In the genomic region with DNA sequence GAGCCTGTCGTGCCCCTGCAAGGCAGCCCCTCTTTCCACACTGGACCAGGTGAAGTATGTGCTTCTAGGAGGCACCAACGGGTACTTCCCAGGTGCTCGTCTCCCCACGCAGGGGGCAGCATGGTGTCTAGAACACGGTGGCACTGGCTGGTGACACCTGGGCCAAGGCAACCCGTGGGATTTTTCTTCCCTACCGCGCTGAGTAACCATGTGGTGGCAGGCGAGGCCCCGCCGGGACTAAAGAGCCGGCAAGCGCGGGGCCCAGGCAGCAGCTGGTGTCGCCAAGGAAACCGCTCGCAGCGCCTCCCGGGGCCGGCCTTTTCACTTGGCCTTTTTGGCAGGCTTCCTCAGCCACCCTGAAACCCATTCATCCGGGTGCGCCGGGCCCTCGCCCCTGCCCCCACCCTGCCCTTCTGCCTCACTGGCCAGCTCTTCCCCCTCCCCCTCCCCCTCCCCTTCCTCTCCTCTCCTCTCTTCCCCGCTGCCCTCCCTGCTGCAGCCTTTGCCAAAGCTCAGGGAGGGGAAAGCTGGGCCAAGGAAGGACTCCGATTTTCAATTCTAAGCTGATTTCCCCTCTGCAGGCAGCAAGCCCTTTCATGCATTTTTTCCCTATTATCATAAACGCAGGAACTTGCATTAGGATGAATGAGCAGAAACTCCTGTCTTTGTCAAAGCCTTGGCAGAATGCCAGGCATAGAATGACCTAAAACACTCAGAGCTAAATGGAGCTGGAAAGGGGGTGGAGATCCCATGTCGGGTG, we compare ENCODE assay signal across 8 cellular contexts.
A peak's percentile ranks its signal among the peaks of the same experiment; 100 is the strongest.
DNase-seq lines count a peak whose midpoint lies in the region; ATAC-seq, FAIRE-seq and TF ChIP-seq lines count a peak whose summit lies in the region.

No MANE protein-coding gene starts in this region.

- H3K36me3 ChIP-seq in GM06990 (ENCODE audit: control insufficient read depth, insufficient read depth, low read length), result no peaks in the 10 kb centered on the region
- no peaks in the 10 kb centered on the region for H3K36me3 ChIP-seq in adipocyte (ENCODE audit: control insufficient read depth, insufficient read depth, low read length, severe bottlenecking)
- H3K36me3 ChIP-seq in heart left ventricle, result no peaks in the 10 kb centered on the region
- no peaks in the 10 kb centered on the region for H3K36me3 ChIP-seq in prostate gland

- TF ChIP-seq CTCF in GM06990 (IDR thresholded peaks at IDR 0.05; ENCODE audit: insufficient read depth, low read length, poor library complexity, severe bottlenecking), result peak; percentile 73
- peak; percentile 32 to 78 (median 58) for TF ChIP-seq CTCF in heart left ventricle (IDR thresholded peaks at IDR 0.05)
- peak; percentile 54 to 87 (median 76) for TF ChIP-seq CTCF in prostate gland (IDR thresholded peaks at IDR 0.05)

- H3K4me1 ChIP-seq in adipocyte (ENCODE audit: control insufficient read depth, insufficient read depth, low read length), result peaks cover 41% of the 10 kb centered on the region
- peaks cover 5 to 50% (median 38%) of the 10 kb centered on the region in 12 donors for H3K4me1 ChIP-seq in heart left ventricle
- H3K4me1 ChIP-seq in prostate gland (replicated peaks), result peaks cover 23% of the 10 kb centered on the region

- peak overlapping the region; percentile 76 for H3K9ac ChIP-seq in adipocyte (ENCODE audit: low read length)

- WGBS in heart left ventricle, 4 donors, result 1 to 3% (median 2%) methylated on average over 16 to 28 of the region's 28 CpGs
- WGBS in prostate gland, result 3% methylated on average over 27 of the region's 28 CpGs

- H3K27me3 ChIP-seq in GM06990 (replicated peaks; ENCODE audit: control insufficient read depth, insufficient read depth, low read length) (no peaks in the 10 kb centered on the region), adipocyte (replicated peaks; ENCODE audit: control insufficient read depth, insufficient read depth, low read length) (no peaks in the 10 kb centered on the region), heart left ventricle (no peaks in the 10 kb centered on the region), prostate gland (replicated peaks; ENCODE audit: insufficient read depth) (no peaks in the 10 kb centered on the region)

- H3K4me3 ChIP-seq in GM06990 (replicated peaks; ENCODE audit: low read depth, low read length) (no peak overlapping the region), adipocyte (ENCODE audit: low read length) (peak overlapping the region; percentile 54), heart left ventricle (peak overlapping the region in 9 of 12 donors; percentile 0 to 29 (median 14)), prostate gland (no peak overlapping the region)

- no peaks in the 10 kb centered on the region for H3K9me3 ChIP-seq in adipocyte (ENCODE audit: control insufficient read depth, low read length)
- H3K9me3 ChIP-seq in heart left ventricle, result no peaks in the 10 kb centered on the region
- H3K9me3 ChIP-seq in prostate gland, result no peaks in the 10 kb centered on the region

- ATAC-seq in HG02588 (IDR thresholded peaks at IDR 0.05; ENCODE audit: unreplicated experiment) (peak; percentile 88), heart left ventricle (peak; percentile 85 to 94 (median 94))

- TF ChIP-seq POLR2A in heart left ventricle (IDR thresholded peaks at IDR 0.05) (no peak), prostate gland (IDR thresholded peaks at IDR 0.05) (no peak)

- peak; percentile 74 for FAIRE-seq in urothelium cell line (lab: Jason Lieb, UNC)

- H3K27ac ChIP-seq in heart left ventricle, result peak overlapping the region in 11 of 12 donors; percentile 77 to 89 (median 80)
- H3K27ac ChIP-seq in prostate gland, result peak overlapping the region; percentile 78 to 84

- intact Hi-C loops in heart left ventricle (cut with DNase I), result loop anchor here in 7 of 10 donors (1.0 to 10.0 kb wide), 8 partner anchors 28 to 108 kb away; partner anchors contain the start of gene IRF2BPL (in 1 of the 7)
- intact Hi-C loops in prostate gland (cut with DNase I), result no loop called here

- DNase-seq in GM06990 (ENCODE audit: extremely low read depth, insufficient read length) (peak; percentile 88), NCI-H1105 (lab: John Stamatoyannopoulos, UW) (peak; percentile 98), SW480 (ENCODE audit: low spot score) (peak; percentile 92), adipocyte (ENCODE audit: low read depth) (peak; percentile 92), heart left ventricle (peak; percentile 91 to 94 (median 93)), prostate gland (ENCODE audit: low spot score) (peak; percentile 93), urothelium cell line (ENCODE audit: low spot score) (peak; percentile 93)

Comparison
In these comparisons a context has a peak if more than half of its experiments do, and no peak if none do; other contexts are left out.
1. H3K4me3 ChIP-seq: peak in adipocyte (single experiment) and heart left ventricle (9 of 12); none in GM06990 (single experiment) and prostate gland (0 of 2).
2. Peak in every context shown above with its lines, with median percentiles within 50 percentile points of each other: DNase-seq and CTCF ChIP-seq.